ENCODE assay signal across 16 cellular contexts in genomic region chr20:37342231-37343177, GRCh38. TPM values are rescaled to one million over a fixed set of nuclear protein-coding genes. Genes with fewer than 3 reads are reported as not detected.
DNase-seq lines count a peak whose midpoint lies in the region; ATAC-seq and TF ChIP-seq lines count a peak whose summit lies in the region.
"Had no signal": no experiment of that assay in that cellular context is flagged by ENCODE, and none has a peak within 500 bp of the region (broad histone marks: within the 10 kb centered on the region; RNA-seq: fewer than 3 reads in every experiment).

No MANE protein-coding gene starts in this region.

- H3K4me3 Mint-ChIP-seq in H9, result no peak overlapping the region
- no peak overlapping the region for H3K4me3 Mint-ChIP-seq in activated T-cell treated with anti-CD3 and anti-CD28 coated beads, Interleukin-2, amount 50 U/mL, for 72 hours
- H3K4me3 Mint-ChIP-seq: T-helper 2 cell treated with Interferon-gamma antibody and Interleukin-4, amounts not matched to agents 5 μg/mL and 100 μg/mL, for 36 hours had no signal

- H3K4me1 ChIP-seq in BE2C, result no peaks in the 10 kb centered on the region
- H3K4me1 ChIP-seq in H9 (ENCODE audit: insufficient read depth, low read length), result no peaks in the 10 kb centered on the region
- H3K4me1 ChIP-seq in mucosa of rectum (ENCODE audit: control insufficient read depth in 2 of 2, insufficient read depth in 2 of 2, low read length in 2 of 2), result peaks cover 23 to 34% of the 10 kb centered on the region in 2 donors

- no peak overlapping the region for H3K18ac ChIP-seq in H9 (ENCODE audit: insufficient read length, low read depth, low read length)

- H3K79me1 ChIP-seq in H9 (ENCODE audit: insufficient read depth, low read depth, low read length, poor library complexity, severe bottlenecking), result no peaks in the 10 kb centered on the region

- H3K4ac ChIP-seq in H9 (ENCODE audit: low read depth, low read length), result no peak overlapping the region

- H3K23me2 ChIP-seq in H9 (ENCODE audit: insufficient read length, low read depth, low read length, poor library complexity, severe bottlenecking), result peaks cover 4% of the 10 kb centered on the region

- no peaks in the 10 kb centered on the region for H3K79me2 ChIP-seq in H9 (ENCODE audit: insufficient read depth, low read length)

- H3K27ac Mint-ChIP-seq in H9, result no peak overlapping the region
- H3K27ac Mint-ChIP-seq in activated T-cell treated with anti-CD3 and anti-CD28 coated beads, Interleukin-2, amount 50 U/mL, for 72 hours, result no peak overlapping the region
- H3K27ac Mint-ChIP-seq: T-helper 2 cell treated with Interferon-gamma antibody and Interleukin-4, amounts not matched to agents 5 μg/mL and 100 μg/mL, for 36 hours had no signal

- no peak overlapping the region for H3K56ac ChIP-seq in H9 (ENCODE audit: insufficient read length, low read depth, low read length)

- no peak overlapping the region for H3K27ac ChIP-seq in H9 (ENCODE audit: insufficient read length, low read depth, low read length)
- H3K27ac ChIP-seq in WERI-Rb-1, result no peak overlapping the region
- peak overlapping the region; percentile 91 to 98 for H3K27ac ChIP-seq in mucosa of rectum (ENCODE audit: low read depth in 2 of 2, low read length in 2 of 2)

- no peak overlapping the region for H4K91ac ChIP-seq in H9 (ENCODE audit: insufficient read length, low read depth, low read length)

- H3K36me3 ChIP-seq in BE2C (no peaks in the 10 kb centered on the region), WERI-Rb-1 (peaks cover 5% of the 10 kb centered on the region; the same call in 1 of the 2 replicates), mucosa of rectum (ENCODE audit: control insufficient read depth in 2 of 2, insufficient read depth in 2 of 2, low read length in 2 of 2) (no peaks in the 10 kb centered on the region)

- no peak overlapping the region for H2BK15ac ChIP-seq in H9 (ENCODE audit: low read depth, low read length)

- no peak overlapping the region for H4K5ac ChIP-seq in H9 (ENCODE audit: insufficient read length, low read depth, low read length)

- no peaks in the 10 kb centered on the region for H3K27me3 Mint-ChIP-seq in H9 (ENCODE audit: low read depth)
- H3K27me3 Mint-ChIP-seq in activated T-cell treated with anti-CD3 and anti-CD28 coated beads, Interleukin-2, amount 50 U/mL, for 72 hours (ENCODE audit: low read depth), result no peaks in the 10 kb centered on the region

- H3T11ph ChIP-seq in H9 (ENCODE audit: low read length), result no peak overlapping the region

- H2BK120ac ChIP-seq in H9 (ENCODE audit: low read depth, low read length, poor library complexity, severe bottlenecking), result no peak overlapping the region

- H3K9me3 ChIP-seq in BE2C (no peaks in the 10 kb centered on the region), H9 (ENCODE audit: control insufficient read depth, low read depth, low read length) (no peaks in the 10 kb centered on the region), WERI-Rb-1 (ENCODE audit: severe bottlenecking) (no peaks in the 10 kb centered on the region), mucosa of rectum (ENCODE audit: control insufficient read depth in 2 of 2, low read length in 2 of 2) (no peaks in the 10 kb centered on the region)

- peak; percentile 37 for DNase-seq in BE2C
- peak; percentile 30 for DNase-seq in H9
- peak; percentile 34 for DNase-seq in WERI-Rb-1
- DNase-seq in GM20000 (ENCODE audit: low spot score), result no peak
- DNase-seq in activated T-cell treated with anti-CD3 and anti-CD28 coated beads, Interleukin-2, amount 50 U/mL, for 72 hours, result no peak
- DNase-seq in NCI-H2081 treated with DMSO at 0.1 percent for 48 hours (lab: John Stamatoyannopoulos, UW), result no peak
- DNase-seq: COR-L47; Karpas-422; left cardiac atrium; NCI-H2081; stimulated activated CD4-positive, alpha-beta T cell treated with anti-CD3 and anti-CD28 coated beads, Interleukin-1b, Interleukin-23, amount 100 ng/mL, for 48 hours; stimulated activated naive CD4-positive, alpha-beta T cell had no signal

- peaks cover 23 to 25% of the 10 kb centered on the region in 2 experiments for H3K4me1 Mint-ChIP-seq in H9
- peaks cover 13% of the 10 kb centered on the region for H3K4me1 Mint-ChIP-seq in activated T-cell treated with anti-CD3 and anti-CD28 coated beads, Interleukin-2, amount 50 U/mL, for 72 hours (ENCODE audit: low read depth)

- no peaks in the 10 kb centered on the region for H3K27me3 ChIP-seq in BE2C
- H3K27me3 ChIP-seq in H9 (ENCODE audit: insufficient read depth, low read length), result no peaks in the 10 kb centered on the region
- no peaks in the 10 kb centered on the region for H3K27me3 ChIP-seq in WERI-Rb-1 (ENCODE audit: insufficient read depth, low read depth, severe bottlenecking)
- H3K27me3 ChIP-seq in mucosa of rectum (ENCODE audit: control insufficient read depth in 2 of 2, insufficient read depth in 2 of 2, low read length in 2 of 2), result no peaks in the 10 kb centered on the region

- H2AK5ac ChIP-seq in H9 (ENCODE audit: insufficient read length, low read length), result no peak overlapping the region

- H3K9ac ChIP-seq in H9 (ENCODE audit: extremely low read depth, insufficient read length, low read length) (no peak overlapping the region), mucosa of rectum (ENCODE audit: low read depth in 1 of 2, low read length in 2 of 2) (no peak overlapping the region)

- TF ChIP-seq CTCF in BE2C (IDR thresholded peaks at IDR 0.05; ENCODE audit: low read depth, low read length) (peak; percentile 4; the same call in 1 of the 2 replicates), H9 (conservative IDR thresholded peaks at IDR 0.05) (peak; percentile 38; the same call in 2 of the 3 replicates), WERI-Rb-1 (IDR thresholded peaks at IDR 0.05; ENCODE audit: low read depth, low read length) (peak; percentile 28; the same call in 1 of the 2 replicates), GM20000 (IDR thresholded peaks at IDR 0.05; ENCODE audit: extremely low read depth, missing control alignments) (no peak)

- H3K14ac ChIP-seq in H9 (ENCODE audit: insufficient read depth, low read length), result no peak overlapping the region

- WGBS in H9 (ENCODE audit: extremely low coverage, insufficient read length, low lambda C conversion rate), result no CpG with 5 or more reads among the region's 4 CpGs

- H3K23ac ChIP-seq in H9 (ENCODE audit: insufficient read length, low read depth, low read length), result no peak overlapping the region

- H2BK12ac ChIP-seq in H9 (ENCODE audit: insufficient read length, low read depth, low read length), result no peak overlapping the region

- H3K4me2 ChIP-seq in H9 (ENCODE audit: insufficient read depth, insufficient read length, low read length), result no peak overlapping the region

- no peak overlapping the region for H4K8ac ChIP-seq in H9 (replicated peaks; ENCODE audit: insufficient read length, low read depth, low read length)

- no peak overlapping the region for H3K4me3 ChIP-seq in BE2C (ENCODE audit: low read depth, low read length)
- no peak overlapping the region for H3K4me3 ChIP-seq in WERI-Rb-1 (ENCODE audit: low read depth, low read length)
- no peak overlapping the region for H3K4me3 ChIP-seq in mucosa of rectum (ENCODE audit: low read length in 2 of 2)

- H2BK20ac ChIP-seq in H9 (ENCODE audit: low read depth, low read length, poor library complexity, severe bottlenecking), result no peak overlapping the region

- H2AFZ ChIP-seq in H9 (ENCODE audit: low read length), result no peak overlapping the region

- H2BK5ac ChIP-seq in H9 (ENCODE audit: insufficient read length, low read length), result no peak overlapping the region

- no peaks in the 10 kb centered on the region; a peak in 1 of 5 replicates for H3K9me3 Mint-ChIP-seq in H9
- H3K9me3 Mint-ChIP-seq in activated T-cell treated with anti-CD3 and anti-CD28 coated beads, Interleukin-2, amount 50 U/mL, for 72 hours, result no peaks in the 10 kb centered on the region
- H3K9me3 Mint-ChIP-seq: activated naive CD4-positive, alpha-beta T cell treated with anti-CD3 and anti-CD28 coated beads, Interleukin-2, amount 50 U/mL, for 72 hours; T-helper 2 cell treated with Interferon-gamma antibody and Interleukin-4, amounts not matched to agents 5 μg/mL and 100 μg/mL, for 36 hours had no signal

- H3K36me3 Mint-ChIP-seq in H9 (ENCODE audit: insufficient read depth in 1 of 3, low read depth in 3 of 3), result peaks cover 0 to 4% (median 0%) of the 10 kb centered on the region in 3 experiments; a peak in 1 of 7 replicates
- no peaks in the 10 kb centered on the region for H3K36me3 Mint-ChIP-seq in activated T-cell treated with anti-CD3 and anti-CD28 coated beads, Interleukin-2, amount 50 U/mL, for 72 hours (ENCODE audit: insufficient read depth in 2 of 2)
- H3K36me3 Mint-ChIP-seq: activated naive CD4-positive, alpha-beta T cell treated with anti-CD3 and anti-CD28 coated beads, Interleukin-2, amount 50 U/mL, for 72 hours had no signal

- no peak for ATAC-seq in activated T-cell treated with anti-CD3 and anti-CD28 coated beads, Interleukin-2, amount 50 U/mL, for 72 hours (replicated peaks in 1 of 2)
- ATAC-seq in HG03135 (IDR thresholded peaks at IDR 0.05; ENCODE audit: unreplicated experiment), result no peak
- ATAC-seq: activated naive CD4-positive, alpha-beta T cell treated with anti-CD3 and anti-CD28 coated beads, Interleukin-2, amount 50 U/mL, for 72 hours; left cardiac atrium had no signal

- no peaks in the 10 kb centered on the region for H4K20me1 ChIP-seq in H9 (ENCODE audit: control insufficient read depth, insufficient read depth, insufficient read length)

RNA-seq across cellular contexts. Expression of gene SRC, which starts 3.4 kb away (rescaled TPM):
- polyA plus RNA-seq in BE2C (2012; ENCODE audit: insufficient read depth, insufficient read length, low read depth), result 12.5 TPM
- 37.5 and 44.5 TPM in 2 replicates for total RNA-seq in H9 (2021)
- total RNA-seq in activated T-cell treated with anti-CD3 and anti-CD28 coated beads, Interleukin-2, amount 50 U/mL, for 72 hours, result 1 to 10 TPM; 5.1 to 6.2 TPM

RNA-seq across cellular contexts. Expression of gene MANBAL, which starts 53.0 kb away (rescaled TPM):
- 51.0 TPM for polyA plus RNA-seq in BE2C (2012; ENCODE audit: insufficient read depth, insufficient read length, low read depth)
- total RNA-seq in H9 (2021), result 40.3 and 40.7 TPM in 2 replicates
- total RNA-seq in activated T-cell treated with anti-CD3 and anti-CD28 coated beads, Interleukin-2, amount 50 U/mL, for 72 hours, result 10 to 100 TPM; 15.6 to 19.6 TPM

Comparison
In these comparisons a context has a peak if more than half of its experiments do, and no peak if none do; other contexts are left out.
1. DNase-seq: peak in BE2C (single experiment), H9 (single experiment) and WERI-Rb-1 (single experiment); none in GM20000 (single experiment), activated T-cell treated with anti-CD3 and anti-CD28 coated beads, Interleukin-2, amount 50 U/mL, for 72 hours (0 of 2) and NCI-H2081 treated with DMSO at 0.1 percent for 48 hours (single experiment).
2. H3K27ac ChIP-seq: peak in mucosa of rectum (2 of 2); none in H9 (single experiment) and WERI-Rb-1 (single experiment).